In the genomic region with DNA sequence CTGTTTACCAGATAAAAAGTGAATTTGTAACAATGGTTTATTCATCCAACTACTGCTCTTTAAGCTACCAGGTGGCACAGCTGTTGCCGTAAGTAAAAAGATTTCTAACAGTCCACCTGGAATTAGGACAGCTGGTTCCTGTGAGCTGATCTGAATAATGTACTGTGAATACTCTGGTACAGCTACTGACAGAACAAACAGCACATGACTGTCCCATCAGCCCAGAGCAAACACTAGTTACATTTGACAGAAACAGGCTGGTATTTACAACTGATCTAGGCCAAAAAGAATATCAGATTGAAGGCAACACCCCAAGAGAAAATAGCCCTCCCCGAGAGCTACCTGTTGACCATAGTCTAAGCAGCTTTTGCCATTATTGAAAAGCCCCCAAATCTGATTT, we compare ENCODE assay signal across 17 cellular contexts.
DNase-seq lines count a peak whose midpoint lies in the region; ATAC-seq, FAIRE-seq and TF ChIP-seq lines count a peak whose summit lies in the region.
"Had no signal": no experiment of that assay in that cellular context is flagged by ENCODE, and none has a peak within 500 bp of the region (broad histone marks: within the 10 kb centered on the region; RNA-seq: fewer than 3 reads in every experiment).

No MANE protein-coding gene starts in this region.

- no peaks in the 10 kb centered on the region for H4K20me1 ChIP-seq in osteoblast (ENCODE audit: insufficient read depth, low read length)

- no peaks in the 10 kb centered on the region for H3K9me3 ChIP-seq in osteoblast (ENCODE audit: low read depth, low read length)
- H3K9me3 ChIP-seq: left ventricle myocardium inferior, stomach had no signal

- H3K27ac ChIP-seq in osteoblast (ENCODE audit: low read depth, low read length) = no peak overlapping the region
- H3K27ac ChIP-seq: cardiac muscle cell, left ventricle myocardium inferior, parathyroid adenoma, stomach had no signal

- no peak for ATAC-seq in HG03432 (IDR thresholded peaks at IDR 0.05; ENCODE audit: unreplicated experiment)

- DNase-seq in COLO668 (lab: John Stamatoyannopoulos, UW; ENCODE audit: unreplicated experiment) (peak; percentile 43), NCI-H146 treated with DMSO at 0.1 percent for 48 hours (lab: John Stamatoyannopoulos, UW; ENCODE audit: unreplicated experiment) (peak; percentile 91), NCI-H69 (lab: John Stamatoyannopoulos, UW) (peak; percentile 92), osteoblast (ENCODE audit: insufficient read length, low spot score, missing footprints) (no peak), glomerular visceral epithelial cell (ENCODE audit: extremely low spot score) (no peak)
- no peak for DNase-seq in stimulated activated naive CD4-positive, alpha-beta T cell (lab: John Stamatoyannopoulos, UW)
- DNase-seq: activated CD4-positive, alpha-beta memory T cell treated with anti-CD3 and anti-CD28 coated beads, Interleukin-2, amount 10 ng/mL, durations not matched to agents 7 days and 5 days; CD8-positive, alpha-beta memory T cell; effector CD4-positive, alpha-beta T cell; left ventricle myocardium inferior; stomach had no signal

- FAIRE-seq in islet of Langerhans (lab: Jason Lieb, UNC) = peak; percentile 96
- FAIRE-seq: G401.6, GM12891 had no signal

- no peak overlapping the region for H3K4me2 ChIP-seq in osteoblast (ENCODE audit: insufficient read depth, low read length)

- no peaks in the 10 kb centered on the region for H3K79me2 ChIP-seq in osteoblast (ENCODE audit: insufficient read depth, low read length)
- H3K79me2 ChIP-seq: parathyroid adenoma had no signal

- no peak for TF ChIP-seq CTCF in osteoblast (IDR thresholded peaks at IDR 0.05; ENCODE audit: extremely low read depth, low read depth, low read length)

- no peak overlapping the region for H2AFZ ChIP-seq in osteoblast (ENCODE audit: low read length)

- H3K4me1 ChIP-seq in osteoblast (ENCODE audit: insufficient read depth, low read length) = no peaks in the 10 kb centered on the region
- H3K4me1 ChIP-seq: left ventricle myocardium inferior, parathyroid adenoma, stomach had no signal

- H3K36me3 ChIP-seq in osteoblast (ENCODE audit: insufficient read depth, low read length) = no peaks in the 10 kb centered on the region
- H3K36me3 ChIP-seq: cardiac muscle cell, left ventricle myocardium inferior, stomach had no signal

- H3K4me3 ChIP-seq in osteoblast (ENCODE audit: insufficient read depth, low read length) = no peak overlapping the region
- H3K4me3 ChIP-seq: cardiac muscle cell, left ventricle myocardium inferior, stomach had no signal

- H3K27me3 ChIP-seq in osteoblast (ENCODE audit: insufficient read depth, low read length) = no peaks in the 10 kb centered on the region
- H3K27me3 ChIP-seq: cardiac muscle cell, stomach had no signal

Comparison
In these comparisons a context has a peak if more than half of its experiments do, and no peak if none do; other contexts are left out.
1. DNase-seq: peak in COLO668 (single experiment), NCI-H146 treated with DMSO at 0.1 percent for 48 hours (single experiment) and NCI-H69 (single experiment); none in stimulated activated naive CD4-positive, alpha-beta T cell (0 of 6), osteoblast (single experiment) and glomerular visceral epithelial cell (single experiment).